ENCODE assay signal across 8 cellular contexts in the genomic region with DNA sequence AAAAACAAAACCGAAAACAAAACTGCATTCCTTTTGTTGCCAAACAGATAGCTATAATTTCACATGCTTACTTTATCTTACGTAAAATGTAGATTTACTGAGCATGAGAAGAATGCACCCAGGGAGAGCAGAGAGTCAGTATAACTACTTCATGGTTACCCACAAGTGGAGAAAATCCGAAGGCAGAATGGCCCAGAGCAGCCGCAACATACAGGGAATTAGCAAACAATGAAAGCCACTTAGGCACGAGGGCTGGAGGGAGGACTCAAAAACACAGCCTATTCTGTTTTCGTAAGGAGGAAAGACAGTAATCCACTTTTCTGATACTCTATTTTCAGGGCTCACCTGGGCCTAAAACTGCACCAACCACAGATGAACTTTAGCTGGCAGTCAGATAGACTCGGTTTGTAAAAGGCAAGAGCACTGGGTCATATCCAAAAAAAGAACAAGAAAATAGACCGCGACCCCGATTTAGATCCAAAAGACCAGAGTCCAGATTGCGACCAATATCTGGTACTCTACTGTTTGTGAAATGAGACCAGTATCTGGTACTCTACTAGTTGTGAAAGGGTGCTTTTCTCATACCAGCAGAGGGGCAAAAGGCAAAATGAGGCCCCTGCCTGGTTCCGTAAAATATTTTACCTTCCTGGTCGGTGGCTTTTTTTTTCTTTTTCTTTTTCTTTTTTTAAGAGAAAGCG. TPM values are rescaled to one million over a fixed set of nuclear protein-coding genes. Genes with fewer than 3 reads are reported as not detected.
DNase-seq lines count a peak whose midpoint lies in the region; ATAC-seq and TF ChIP-seq lines count a peak whose summit lies in the region.

No MANE protein-coding gene starts in this region.

- CTCF ChIA-PET in BJ (lab: Yijun Ruan, JAX) = interaction anchor here (0.6 to 4.9 kb wide), 10 partner anchors 13 to 484 kb away, joined by 3 to 32 read pairs (median 6); no protein-coding TSS in a partner anchor

- peaks cover 42% of the 10 kb centered on the region for H3K4me1 Mint-ChIP-seq in central memory CD8-positive, alpha-beta T cell

- H3K4me3 Mint-ChIP-seq in central memory CD8-positive, alpha-beta T cell = peak overlapping the region; percentile 90

- TF ChIP-seq CTCF in BJ (IDR thresholded peaks at IDR 0.05; ENCODE audit: insufficient read depth, low read depth, low read length) (no peak), MM.1S (IDR thresholded peaks at IDR 0.05; ENCODE audit: low read length) (no peak)

- H3K9me2 ChIP-seq in MM.1S (replicated peaks; ENCODE audit: insufficient read depth, low read length) = no peaks in the 10 kb centered on the region

- H3K36me3 Mint-ChIP-seq in central memory CD8-positive, alpha-beta T cell (ENCODE audit: insufficient read depth) = peaks cover 28% of the 10 kb centered on the region

- peak overlapping the region; percentile 85; the same call in 1 of the 2 replicates for H3K27ac ChIP-seq in MM.1S (ENCODE audit: low read length)

- H3K27me3 ChIP-seq in BJ (ENCODE audit: control insufficient read depth, insufficient read depth, low read length) = no peaks in the 10 kb centered on the region
- no peaks in the 10 kb centered on the region for H3K27me3 ChIP-seq in MM.1S (replicated peaks; ENCODE audit: insufficient read depth, low read length)
- H3K27me3 ChIP-seq in mucosa of stomach (ENCODE audit: control insufficient read depth, insufficient read depth, low read length) = no peaks in the 10 kb centered on the region

- H3K4me3 ChIP-seq in BJ (ENCODE audit: low read depth, low read length) = peak overlapping the region; percentile 87
- peak overlapping the region; percentile 82 for H3K4me3 ChIP-seq in MM.1S (ENCODE audit: low read length)
- H3K4me3 ChIP-seq in mucosa of stomach (ENCODE audit: low read length) = peak overlapping the region; percentile 84

- peak; percentile 52 for DNase-seq in BJ (ENCODE audit: low read depth)
- peak; percentile 35 for DNase-seq in MM.1S
- no peak for DNase-seq in central memory CD8-positive, alpha-beta T cell (ENCODE audit: low spot score in 2 of 2)
- no peak for DNase-seq in GF-D8 (lab: John Stamatoyannopoulos, UW)
- DNase-seq in D341Med (ENCODE audit: low spot score) = no peak
- DNase-seq in stimulated activated CD4-positive, alpha-beta T cell treated with anti-CD3 and anti-CD28 coated beads, Interleukin-15, amount 100 ng/mL, for 24 hours = no peak

- POLR2A ChIA-PET in BJ (lab: Charles Lee) = no interaction called here

- no peaks in the 10 kb centered on the region for H3K9me3 Mint-ChIP-seq in central memory CD8-positive, alpha-beta T cell

- H3K79me2 ChIP-seq in MM.1S (ENCODE audit: low read length) = peaks cover 57% of the 10 kb centered on the region

- no peaks in the 10 kb centered on the region for H3K27me3 Mint-ChIP-seq in central memory CD8-positive, alpha-beta T cell

- no peaks in the 10 kb centered on the region for H3K9me3 ChIP-seq in MM.1S (replicated peaks; ENCODE audit: insufficient read depth, low read length)
- H3K9me3 ChIP-seq in mucosa of stomach (ENCODE audit: control insufficient read depth, low read length) = no peaks in the 10 kb centered on the region

- H3K4me1 ChIP-seq in MM.1S (ENCODE audit: low read length) (peaks cover 8% of the 10 kb centered on the region), mucosa of stomach (ENCODE audit: control insufficient read depth, insufficient read depth, low read length) (peaks cover 38% of the 10 kb centered on the region)

- H4K20me1 ChIP-seq in MM.1S (ENCODE audit: insufficient read depth, low read length) = no peaks in the 10 kb centered on the region

- H2AFZ ChIP-seq in MM.1S (ENCODE audit: low read length) = peak overlapping the region; percentile 73

- H3F3A ChIP-seq in MM.1S (ENCODE audit: insufficient read depth, low read length) = peaks cover 29% of the 10 kb centered on the region

- peak overlapping the region; percentile 95 for H3K27ac Mint-ChIP-seq in central memory CD8-positive, alpha-beta T cell (ENCODE audit: low read depth)

- H3K4me2 ChIP-seq in MM.1S (ENCODE audit: low read depth, low read length) = peak overlapping the region; percentile 97

- H3K36me3 ChIP-seq in BJ (ENCODE audit: control insufficient read depth, insufficient read depth, low read length) (peaks cover 7% of the 10 kb centered on the region; the same call in 1 of the 2 replicates), MM.1S (replicated peaks; ENCODE audit: insufficient read depth, low read length) (no peaks in the 10 kb centered on the region), mucosa of stomach (ENCODE audit: control insufficient read depth, insufficient read depth, low read length) (no peaks in the 10 kb centered on the region)

- H3K9ac ChIP-seq in MM.1S (ENCODE audit: low read length) (peak overlapping the region; percentile 79; the same call in 1 of the 2 replicates), mucosa of stomach (ENCODE audit: low read length) (peak overlapping the region; percentile 87)

- ATAC-seq in GM19463 (IDR thresholded peaks at IDR 0.05; ENCODE audit: unreplicated experiment) = peak; percentile 22
- no peak for ATAC-seq in central memory CD8-positive, alpha-beta T cell (replicated peaks; ENCODE audit: extremely low read depth, poor library complexity, severe bottlenecking)

RNA-seq across cellular contexts. Expression of a gene that starts 1.3 kb away (rescaled TPM):
- 24.4 and 33.6 TPM in 2 replicates for polyA plus RNA-seq in BJ (2011; rRNA removed)
- polyA minus RNA-seq in BJ (2011; rRNA and poly(A)+ RNA removed) = 25.3 and 28.0 TPM in 2 replicates

RNA-seq across cellular contexts. Expression of a gene that starts 16.7 kb away (rescaled TPM):
- polyA plus RNA-seq in BJ (2011; rRNA removed) = 0.23 and 0.37 TPM in 2 replicates
- polyA minus RNA-seq in BJ (2011; rRNA and poly(A)+ RNA removed) = 0.09 and 0.10 TPM in 2 replicates

Comparison
In these comparisons a context has a peak if more than half of its experiments do, and no peak if none do; other contexts are left out.
1. DNase-seq: peak in BJ (single experiment) and MM.1S (single experiment); none in central memory CD8-positive, alpha-beta T cell (0 of 2), GF-D8 (single experiment), D341Med (single experiment) and stimulated activated CD4-positive, alpha-beta T cell treated with anti-CD3 and anti-CD28 coated beads, Interleukin-15, amount 100 ng/mL, for 24 hours (single experiment).
2. Peak in every context shown above with its lines, with median percentiles within 50 percentile points of each other: H3K4me3 ChIP-seq.